19 cellular contexts compared by ENCODE assay signal in genomic region chrX:41718481-41719245, GRCh38. TPM values are rescaled to one million over a fixed set of nuclear protein-coding genes. Genes with fewer than 3 reads are reported as not detected.
DNase-seq lines count a peak whose midpoint lies in the region; ATAC-seq and TF ChIP-seq lines count a peak whose summit lies in the region.
"Had no signal": no experiment of that assay in that cellular context is flagged by ENCODE, and none has a peak within 500 bp of the region (broad histone marks: within the 10 kb centered on the region; RNA-seq: fewer than 3 reads in every experiment).

No MANE protein-coding gene starts in this region.

- ATAC-seq in activated CD4-positive, CD25-positive, alpha-beta regulatory T cell treated with anti-CD3 and anti-CD28 coated beads, Interleukin-2, amount 50 U/mL, for 24 hours = no peak
- no peak for ATAC-seq in HG03139 (IDR thresholded peaks at IDR 0.05; ENCODE audit: unreplicated experiment)
- ATAC-seq in GM19324 (IDR thresholded peaks at IDR 0.05; ENCODE audit: low FRiP score, unreplicated experiment) = no peak
- ATAC-seq: A549, gastroesophageal sphincter, left ventricle myocardium superior had no signal

- H3K27ac ChIP-seq in mesodermal cell (ENCODE audit: low read depth, low read length, severe bottlenecking) = peak overlapping the region; percentile 41
- H3K27ac ChIP-seq: A549, gastroesophageal sphincter, PC-9, testis had no signal

- H3K4me3 ChIP-seq in fibroblast of pulmonary artery (replicated peaks; ENCODE audit: low read depth, low read length) = no peak overlapping the region
- no peak overlapping the region for H3K4me3 ChIP-seq in mesodermal cell (ENCODE audit: extremely low read depth, insufficient read depth, low read length, poor library complexity, severe bottlenecking)
- H3K4me3 ChIP-seq: A549, gastroesophageal sphincter, PC-9, testis had no signal

- DNase-seq in A172 (ENCODE audit: low spot score) = peak; percentile 76
- peak; percentile 16 for DNase-seq in NCI-H69 (lab: John Stamatoyannopoulos, UW)
- peak; percentile 6 for DNase-seq in fibroblast of pulmonary artery (ENCODE audit: low read depth)
- DNase-seq in central memory CD4-positive, alpha-beta T cell = no peak
- DNase-seq: activated T-cell treated with anti-CD3 and anti-CD28 coated beads for 4 hours; amniotic stem cell; effector memory CD4-positive, alpha-beta T cell; left ventricle myocardium superior; NCI-H1048; NCI-H510A; PC-9; testis had no signal

- peaks cover 4% of the 10 kb centered on the region for H3K9me3 ChIP-seq in mesodermal cell (ENCODE audit: control insufficient read depth, low read length)
- H3K9me3 ChIP-seq: gastroesophageal sphincter, testis had no signal

- 75 to 94% methylated on average over 2 of the region's 4 CpGs for WGBS in mesodermal cell (ENCODE audit: insufficient coverage in 2 of 2), 2 experiments

- no peaks in the 10 kb centered on the region for H3K4me1 ChIP-seq in mesodermal cell (ENCODE audit: control insufficient read depth, insufficient read depth, low read length, poor library complexity, severe bottlenecking)
- H3K4me1 ChIP-seq: gastroesophageal sphincter, testis had no signal

- H3K36me3 ChIP-seq in mesodermal cell (ENCODE audit: control insufficient read depth, insufficient read depth, low read length) = peaks cover 32% of the 10 kb centered on the region
- H3K36me3 ChIP-seq: gastroesophageal sphincter had no signal

- no peak for TF ChIP-seq CTCF in fibroblast of pulmonary artery (IDR thresholded peaks at IDR 0.05; ENCODE audit: low read length, missing control alignments)

RNA-seq across cellular contexts. Expression of gene GPR82, which starts 5.3 kb away (rescaled TPM):
- not detected in 2 replicates for total RNA-seq in A172 (2014; rRNA removed; shearing (Covaris generic))
- not detected for polyA plus RNA-seq in mesodermal cell (2013, experiment 1 of 2)
- not detected for polyA plus RNA-seq in mesodermal cell (2013, experiment 2 of 2)
- total RNA-seq: HT-29, PC-9 had no signal
- polyA plus RNA-seq: A549 had no signal

RNA-seq across cellular contexts. Expression of gene GPR34, which starts 29.9 kb away (rescaled TPM):
- not detected in 2 replicates for total RNA-seq in A172 (2014; rRNA removed; shearing (Covaris generic))
- not detected for polyA plus RNA-seq in mesodermal cell (2013, experiment 1 of 2)
- polyA plus RNA-seq in mesodermal cell (2013, experiment 2 of 2) = not detected
- total RNA-seq: HT-29, PC-9 had no signal
